1 cellular context compared by ENCODE assay signal in the genomic region with DNA sequence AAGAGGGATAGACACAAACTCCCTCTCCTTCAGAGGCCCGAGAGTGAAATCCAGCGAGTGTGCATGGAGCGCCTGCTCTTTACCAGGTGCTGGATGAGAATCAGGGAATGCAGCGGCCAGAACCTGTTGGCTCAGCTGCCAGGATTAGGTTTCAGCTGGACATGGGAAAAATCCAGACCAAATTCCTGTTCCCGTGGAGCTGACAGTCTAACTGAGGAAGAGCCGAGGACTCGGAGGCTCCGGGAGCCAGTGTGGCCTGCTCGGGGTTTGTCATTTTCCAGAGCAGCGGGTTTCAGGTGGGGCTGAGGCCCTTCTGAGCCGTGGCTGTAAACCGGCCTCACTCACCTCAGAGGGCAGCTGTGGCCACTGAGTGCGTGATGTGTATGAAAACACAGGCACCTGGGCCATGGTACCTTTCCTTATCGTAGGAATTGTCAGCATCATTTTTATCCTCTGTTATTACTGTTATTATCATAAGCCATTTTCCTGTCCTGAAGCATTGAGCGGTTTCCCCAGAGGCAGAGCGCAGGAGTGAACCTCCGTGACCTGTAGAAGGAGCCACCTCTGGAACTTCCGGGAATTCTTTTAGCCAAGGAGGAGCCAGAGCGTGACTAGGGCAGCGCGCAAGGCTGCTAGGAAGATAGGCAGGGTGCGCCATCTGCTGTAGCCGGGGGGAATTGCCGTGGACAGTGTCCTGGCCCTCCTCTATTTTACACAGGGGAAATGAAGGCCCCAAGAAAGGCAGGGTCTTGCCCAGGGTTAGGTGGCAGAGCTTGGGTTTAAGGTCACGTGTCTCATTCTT.
A peak's percentile ranks its signal among the peaks of the same experiment; 100 is the strongest.
TF ChIP-seq lines count a peak whose summit lies in the region.

No MANE protein-coding gene starts in this region.

TF ChIP-seq in HepG2, 621 proteins besides CTCF, POLR2A, EP300 and RAD21 (continued from another document and continues in another):
- TF ChIP-seq, protein P1, sequence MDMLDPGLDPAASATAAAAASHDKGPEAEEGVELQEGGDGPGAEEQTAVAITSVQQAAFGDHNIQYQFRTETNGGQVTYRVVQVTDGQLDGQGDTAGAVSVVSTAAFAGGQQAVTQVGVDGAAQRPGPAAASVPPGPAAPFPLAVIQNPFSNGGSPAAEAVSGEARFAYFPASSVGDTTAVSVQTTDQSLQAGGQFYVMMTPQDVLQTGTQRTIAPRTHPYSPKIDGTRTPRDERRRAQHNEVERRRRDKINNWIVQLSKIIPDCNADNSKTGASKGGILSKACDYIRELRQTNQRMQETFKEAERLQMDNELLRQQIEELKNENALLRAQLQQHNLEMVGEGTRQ (IDR thresholded peaks at IDR 0.05; ENCODE audit: low read depth, low read length), result peak; percentile 67; the same call in 1 of the 2 replicates
- TF ChIP-seq, protein P1 (CRISPR knock-in tag; IDR thresholded peaks at IDR 0.05; ENCODE audit: borderline replicate concordance), result 0 out of 2 replicates have a peak, but pooled peaks have one; percentile 53
- TF ChIP-seq, protein P2, sequence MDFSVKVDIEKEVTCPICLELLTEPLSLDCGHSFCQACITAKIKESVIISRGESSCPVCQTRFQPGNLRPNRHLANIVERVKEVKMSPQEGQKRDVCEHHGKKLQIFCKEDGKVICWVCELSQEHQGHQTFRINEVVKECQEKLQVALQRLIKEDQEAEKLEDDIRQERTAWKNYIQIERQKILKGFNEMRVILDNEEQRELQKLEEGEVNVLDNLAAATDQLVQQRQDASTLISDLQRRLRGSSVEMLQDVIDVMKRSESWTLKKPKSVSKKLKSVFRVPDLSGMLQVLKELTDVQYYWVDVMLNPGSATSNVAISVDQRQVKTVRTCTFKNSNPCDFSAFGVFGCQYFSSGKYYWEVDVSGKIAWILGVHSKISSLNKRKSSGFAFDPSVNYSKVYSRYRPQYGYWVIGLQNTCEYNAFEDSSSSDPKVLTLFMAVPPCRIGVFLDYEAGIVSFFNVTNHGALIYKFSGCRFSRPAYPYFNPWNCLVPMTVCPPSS (IDR thresholded peaks at IDR 0.05), result no peak
- TF ChIP-seq RFX3 (CRISPR knock-in tag; IDR thresholded peaks at IDR 0.05) (no peak), SIN3A (IDR thresholded peaks at IDR 0.05; ENCODE audit: borderline replicate concordance, low read depth, low read length) (peak; percentile 93), ZFP82 (CRISPR knock-in tag; IDR thresholded peaks at IDR 0.05; ENCODE audit: borderline replicate concordance) (peak; percentile 55; the same call in 1 of the 2 replicates), ZNF75D (CRISPR knock-in tag; IDR thresholded peaks at IDR 0.05; ENCODE audit: borderline replicate concordance) (no peak), TCF7 (IDR thresholded peaks at IDR 0.05; ENCODE audit: low read depth) (no peak), DNMT1 (CRISPR knock-in tag; IDR thresholded peaks at IDR 0.05) (no peak), ZNF335 (CRISPR knock-in tag; IDR thresholded peaks at IDR 0.05) (no peak; the same call in 1 of the 2 replicates), ZNF329 (CRISPR knock-in tag; IDR thresholded peaks at IDR 0.05; ENCODE audit: low read depth) (peak; percentile 36; the same call in 1 of the 2 replicates), ZSCAN12 (CRISPR knock-in tag; IDR thresholded peaks at IDR 0.05) (0 out of 2 replicates have a peak, but pooled peaks have one; percentile 29), ZNF180 (CRISPR knock-in tag; IDR thresholded peaks at IDR 0.05; ENCODE audit: borderline replicate concordance, low read depth) (no peak), FOXJ3 (CRISPR knock-in tag; IDR thresholded peaks at IDR 0.05; ENCODE audit: borderline replicate concordance) (peak; percentile 68; the same call in 1 of the 2 replicates), XBP1 (CRISPR knock-in tag; IDR thresholded peaks at IDR 0.05) (no peak), SRY (CRISPR knock-in tag; IDR thresholded peaks at IDR 0.05) (no peak), AGO2 (optimal IDR thresholded peaks at IDR 0.05; ENCODE audit: low read depth, low read length) (no peak), TAF1 (CRISPR knock-in tag; IDR thresholded peaks at IDR 0.05) (peak; percentile 57; the same call in 1 of the 2 replicates), KLF13 (CRISPR knock-in tag; IDR thresholded peaks at IDR 0.05) (no peak), TBX3 (IDR thresholded peaks at IDR 0.05; ENCODE audit: borderline replicate concordance) (no peak), NONO (IDR thresholded peaks at IDR 0.05) (no peak), NONO (CRISPR knock-in tag; conservative IDR thresholded peaks at IDR 0.05) (peak; percentile 74; the same call in 1 of the 2 replicates), AGO1 (IDR thresholded peaks at IDR 0.05; ENCODE audit: low read depth, low read length, poor library complexity, severe bottlenecking) (no peak), SIX4 (CRISPR knock-in tag; IDR thresholded peaks at IDR 0.05) (peak; percentile 54; the same call in 1 of the 2 replicates), ZSCAN21 (CRISPR knock-in tag; IDR thresholded peaks at IDR 0.05; ENCODE audit: borderline replicate concordance) (peak; percentile 93; the same call in 1 of the 2 replicates), ZNF20 (CRISPR knock-in tag; IDR thresholded peaks at IDR 0.05) (no peak), ZNF432 (CRISPR knock-in tag; IDR thresholded peaks at IDR 0.05; ENCODE audit: borderline replicate concordance) (no peak), NRL (CRISPR knock-in tag; IDR thresholded peaks at IDR 0.05; ENCODE audit: borderline replicate concordance) (no peak; the same call in 1 of the 2 replicates)
- TF ChIP-seq, protein P3, sequence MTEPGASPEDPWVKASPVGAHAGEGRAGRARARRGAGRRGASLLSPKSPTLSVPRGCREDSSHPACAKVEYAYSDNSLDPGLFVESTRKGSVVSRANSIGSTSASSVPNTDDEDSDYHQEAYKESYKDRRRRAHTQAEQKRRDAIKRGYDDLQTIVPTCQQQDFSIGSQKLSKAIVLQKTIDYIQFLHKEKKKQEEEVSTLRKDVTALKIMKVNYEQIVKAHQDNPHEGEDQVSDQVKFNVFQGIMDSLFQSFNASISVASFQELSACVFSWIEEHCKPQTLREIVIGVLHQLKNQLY (CRISPR knock-in tag; IDR thresholded peaks at IDR 0.05), result peak; percentile 80; the same call in 1 of the 2 replicates
- TF ChIP-seq, protein P4, sequence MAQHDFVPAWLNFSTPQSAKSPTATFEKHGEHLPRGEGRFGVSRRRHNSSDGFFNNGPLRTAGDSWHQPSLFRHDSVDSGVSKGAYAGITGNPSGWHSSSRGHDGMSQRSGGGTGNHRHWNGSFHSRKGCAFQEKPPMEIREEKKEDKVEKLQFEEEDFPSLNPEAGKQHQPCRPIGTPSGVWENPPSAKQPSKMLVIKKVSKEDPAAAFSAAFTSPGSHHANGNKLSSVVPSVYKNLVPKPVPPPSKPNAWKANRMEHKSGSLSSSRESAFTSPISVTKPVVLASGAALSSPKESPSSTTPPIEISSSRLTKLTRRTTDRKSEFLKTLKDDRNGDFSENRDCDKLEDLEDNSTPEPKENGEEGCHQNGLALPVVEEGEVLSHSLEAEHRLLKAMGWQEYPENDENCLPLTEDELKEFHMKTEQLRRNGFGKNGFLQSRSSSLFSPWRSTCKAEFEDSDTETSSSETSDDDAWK (CRISPR knock-in tag; IDR thresholded peaks at IDR 0.05), result no peak
- TF ChIP-seq, protein P5, sequence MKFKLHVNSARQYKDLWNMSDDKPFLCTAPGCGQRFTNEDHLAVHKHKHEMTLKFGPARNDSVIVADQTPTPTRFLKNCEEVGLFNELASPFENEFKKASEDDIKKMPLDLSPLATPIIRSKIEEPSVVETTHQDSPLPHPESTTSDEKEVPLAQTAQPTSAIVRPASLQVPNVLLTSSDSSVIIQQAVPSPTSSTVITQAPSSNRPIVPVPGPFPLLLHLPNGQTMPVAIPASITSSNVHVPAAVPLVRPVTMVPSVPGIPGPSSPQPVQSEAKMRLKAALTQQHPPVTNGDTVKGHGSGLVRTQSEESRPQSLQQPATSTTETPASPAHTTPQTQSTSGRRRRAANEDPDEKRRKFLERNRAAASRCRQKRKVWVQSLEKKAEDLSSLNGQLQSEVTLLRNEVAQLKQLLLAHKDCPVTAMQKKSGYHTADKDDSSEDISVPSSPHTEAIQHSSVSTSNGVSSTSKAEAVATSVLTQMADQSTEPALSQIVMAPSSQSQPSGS (CRISPR knock-in tag; IDR thresholded peaks at IDR 0.05), result peak; percentile 60; the same call in 1 of the 2 replicates
- TF ChIP-seq, protein P6, sequence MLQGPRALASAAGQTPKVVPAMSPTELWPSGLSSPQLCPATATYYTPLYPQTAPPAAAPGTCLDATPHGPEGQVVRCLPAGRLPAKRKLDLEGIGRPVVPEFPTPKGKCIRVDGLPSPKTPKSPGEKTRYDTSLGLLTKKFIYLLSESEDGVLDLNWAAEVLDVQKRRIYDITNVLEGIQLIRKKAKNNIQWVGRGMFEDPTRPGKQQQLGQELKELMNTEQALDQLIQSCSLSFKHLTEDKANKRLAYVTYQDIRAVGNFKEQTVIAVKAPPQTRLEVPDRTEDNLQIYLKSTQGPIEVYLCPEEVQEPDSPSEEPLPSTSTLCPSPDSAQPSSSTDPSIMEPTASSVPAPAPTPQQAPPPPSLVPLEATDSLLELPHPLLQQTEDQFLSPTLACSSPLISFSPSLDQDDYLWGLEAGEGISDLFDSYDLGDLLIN (CRISPR knock-in tag; IDR thresholded peaks at IDR 0.05; ENCODE audit: borderline replicate concordance), result no peak; the same call in 1 of the 2 replicates
- TF ChIP-seq, protein P7, sequence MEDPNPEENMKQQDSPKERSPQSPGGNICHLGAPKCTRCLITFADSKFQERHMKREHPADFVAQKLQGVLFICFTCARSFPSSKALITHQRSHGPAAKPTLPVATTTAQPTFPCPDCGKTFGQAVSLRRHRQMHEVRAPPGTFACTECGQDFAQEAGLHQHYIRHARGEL (CRISPR knock-in tag; IDR thresholded peaks at IDR 0.05), result no peak
- TF ChIP-seq, protein P8, sequence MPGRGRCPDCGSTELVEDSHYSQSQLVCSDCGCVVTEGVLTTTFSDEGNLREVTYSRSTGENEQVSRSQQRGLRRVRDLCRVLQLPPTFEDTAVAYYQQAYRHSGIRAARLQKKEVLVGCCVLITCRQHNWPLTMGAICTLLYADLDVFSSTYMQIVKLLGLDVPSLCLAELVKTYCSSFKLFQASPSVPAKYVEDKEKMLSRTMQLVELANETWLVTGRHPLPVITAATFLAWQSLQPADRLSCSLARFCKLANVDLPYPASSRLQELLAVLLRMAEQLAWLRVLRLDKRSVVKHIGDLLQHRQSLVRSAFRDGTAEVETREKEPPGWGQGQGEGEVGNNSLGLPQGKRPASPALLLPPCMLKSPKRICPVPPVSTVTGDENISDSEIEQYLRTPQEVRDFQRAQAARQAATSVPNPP (CRISPR knock-in tag; IDR thresholded peaks at IDR 0.05), result no peak
- TF ChIP-seq, protein P9, sequence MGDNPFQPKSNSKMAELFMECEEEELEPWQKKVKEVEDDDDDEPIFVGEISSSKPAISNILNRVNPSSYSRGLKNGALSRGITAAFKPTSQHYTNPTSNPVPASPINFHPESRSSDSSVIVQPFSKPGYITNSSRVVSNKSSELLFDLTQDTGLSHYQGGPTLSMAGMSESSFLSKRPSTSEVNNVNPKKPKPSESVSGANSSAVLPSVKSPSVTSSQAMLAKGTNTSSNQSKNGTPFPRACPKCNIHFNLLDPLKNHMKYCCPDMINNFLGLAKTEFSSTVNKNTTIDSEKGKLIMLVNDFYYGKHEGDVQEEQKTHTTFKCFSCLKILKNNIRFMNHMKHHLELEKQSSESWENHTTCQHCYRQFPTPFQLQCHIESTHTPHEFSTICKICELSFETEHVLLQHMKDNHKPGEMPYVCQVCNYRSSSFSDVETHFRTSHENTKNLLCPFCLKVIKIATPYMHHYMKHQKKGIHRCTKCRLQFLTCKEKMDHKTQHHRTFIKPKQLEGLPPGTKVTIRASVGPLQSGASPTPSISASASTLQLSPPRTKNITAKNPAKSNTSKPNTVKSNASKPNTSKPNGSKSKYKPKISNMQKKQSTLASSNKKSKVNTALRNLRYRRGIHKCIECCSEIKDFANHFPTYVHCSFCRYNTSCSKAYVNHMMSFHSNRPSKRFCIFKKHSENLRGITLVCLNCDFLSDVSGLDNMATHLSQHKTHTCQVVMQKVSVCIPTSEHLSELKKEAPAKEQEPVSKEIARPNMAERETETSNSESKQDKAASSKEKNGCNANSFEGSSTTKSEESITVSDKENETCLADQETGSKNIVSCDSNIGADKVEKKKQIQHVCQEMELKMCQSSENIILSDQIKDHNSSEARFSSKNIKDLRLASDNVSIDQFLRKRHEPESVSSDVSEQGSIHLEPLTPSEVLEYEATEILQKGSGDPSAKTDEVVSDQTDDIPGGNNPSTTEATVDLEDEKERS (CRISPR knock-in tag; IDR thresholded peaks at IDR 0.05), result no peak
